In the genomic region with DNA sequence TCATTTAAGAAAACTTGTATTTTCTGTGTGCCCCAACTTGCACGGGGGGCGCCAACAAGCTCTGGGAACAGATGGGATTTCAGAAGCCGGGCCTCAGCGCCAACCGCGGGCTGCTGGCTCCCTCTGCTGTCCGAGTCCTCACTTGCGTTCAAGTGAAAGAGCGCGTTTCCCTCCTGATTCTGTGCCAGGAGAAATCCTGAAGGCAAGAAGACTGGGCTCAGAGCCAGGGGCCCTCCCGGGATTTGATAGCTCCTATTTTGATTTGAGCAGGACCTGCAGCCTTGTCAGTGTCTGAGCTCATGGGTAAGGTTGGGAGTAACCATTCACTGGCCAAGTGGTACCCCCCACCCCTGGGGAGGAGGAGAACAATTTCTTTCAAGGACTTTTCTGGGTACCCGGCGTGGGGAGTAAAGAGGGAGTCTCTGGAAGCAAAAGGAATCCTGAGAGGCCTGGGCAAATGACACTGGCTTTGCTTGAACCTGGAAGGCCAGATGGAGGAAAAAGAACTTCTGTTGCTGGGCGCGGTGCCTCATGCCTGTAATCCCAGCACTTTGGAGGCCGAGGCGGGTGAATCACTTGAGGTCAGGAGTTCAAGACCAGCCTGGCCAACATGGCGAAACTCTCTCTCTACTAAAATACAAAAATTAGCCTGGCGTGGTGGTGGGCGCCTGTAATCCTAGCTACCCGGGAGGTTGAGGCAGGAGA, we compare ENCODE assay signal across 8 cellular contexts.
DNase-seq lines count a peak whose midpoint lies in the region; ATAC-seq and TF ChIP-seq lines count a peak whose summit lies in the region.

No MANE protein-coding gene starts in this region.

- TF ChIP-seq CTCF in endothelial cell (IDR thresholded peaks at IDR 0.05; ENCODE audit: unreplicated experiment) = peak; percentile 71

- peaks cover under 1% of the 10 kb centered on the region for H3K9me3 Mint-ChIP-seq in endothelial cell (ENCODE audit: unreplicated experiment)

- H3K4me3 Mint-ChIP-seq in endothelial cell (ENCODE audit: unreplicated experiment) = no peak overlapping the region

- DNase-seq in COLO829 (ENCODE audit: low spot score) = peak; percentile 71
- peak in 65 of 76 experiments; percentile 1 to 75 (median 42) for DNase-seq in HUDEP-2 (lab: John Stamatoyannopoulos, UW; ENCODE audit: unreplicated experiment in 76 of 76)
- peak; percentile 50 for DNase-seq in NOMO-1 treated with DMSO at 0.1 percent for 48 hours (lab: John Stamatoyannopoulos, UW; ENCODE audit: unreplicated experiment)
- DNase-seq in activated CD8-positive, alpha-beta memory T cell treated with anti-CD3 and anti-CD28 coated beads, Interleukin-2, amount 50 U/mL, for 24 hours (ENCODE audit: extremely low read depth) = peak; percentile 28
- DNase-seq in endothelial cell (ENCODE audit: low spot score) = peak; percentile 82
- peak; percentile 68 for DNase-seq in middle frontal gyrus (ENCODE audit: extremely low spot score, low spot score)
- peak; percentile 43 to 45 for DNase-seq in stimulated activated CD8-positive, alpha-beta memory T cell treated with anti-CD3 and anti-CD28 coated beads, Interleukin-2, amount 100 ng/mL, for 1 hour (ENCODE audit: low read depth in 2 of 2)

- no peak overlapping the region for H3K27ac Mint-ChIP-seq in endothelial cell (ENCODE audit: unreplicated experiment)

- peaks cover 17% of the 10 kb centered on the region for H3K4me1 Mint-ChIP-seq in endothelial cell (ENCODE audit: unreplicated experiment)

- no peak for ATAC-seq in HG02981 (IDR thresholded peaks at IDR 0.05; ENCODE audit: unreplicated experiment)

- H3K27me3 Mint-ChIP-seq in endothelial cell (ENCODE audit: unreplicated experiment) = no peaks in the 10 kb centered on the region

- peaks cover 6% of the 10 kb centered on the region for H3K36me3 Mint-ChIP-seq in endothelial cell (ENCODE audit: low read depth, unreplicated experiment)

Comparison
In these comparisons a context has a peak if more than half of its experiments do, and no peak if none do; other contexts are left out.
1. DNase-seq: peak in every context shown above with its lines; median percentile 82 in endothelial cell; 71 in COLO829; 68 in middle frontal gyrus; 50 in NOMO-1 treated with DMSO at 0.1 percent for 48 hours; 44 in stimulated activated CD8-positive, alpha-beta memory T cell treated with anti-CD3 and anti-CD28 coated beads, Interleukin-2, amount 100 ng/mL, for 1 hour; 42 in HUDEP-2; 28 in activated CD8-positive, alpha-beta memory T cell treated with anti-CD3 and anti-CD28 coated beads, Interleukin-2, amount 50 U/mL, for 24 hours.